22 cellular contexts compared by ENCODE assay signal in genomic region chr1:88140325-88140724, GRCh38.
"Had no signal": no experiment of that assay in that cellular context is flagged by ENCODE, and none has a peak within 500 bp of the region (broad histone marks: within the 10 kb centered on the region; RNA-seq: fewer than 3 reads in every experiment).

No MANE protein-coding gene starts in this region.

- ATAC-seq: K562, T-cell had no signal

- DNase-seq: Kasumi-1, MV-4-11, NCI-H1092, NCI-H1105 treated with DMSO at 0.1 percent for 48 hours, NCI-H1417 treated with DMSO at 0.1 percent for 48 hours, NCI-H146, NCI-H1694 treated with DMSO at 0.1 percent for 48 hours, NCI-H1930, NCI-H2081, NCI-H2107, NCI-H2227 treated with DMSO at 0.1 percent for 48 hours, NCI-H524, NCI-H526 treated with DMSO at 0.1 percent for 48 hours, NCI-H748 treated with DMSO at 0.1 percent for 48 hours, Right ventricle myocardium superior, RPMI8226, SIG-M5, T-cell had no signal

- H3K27ac ChIP-seq: KMS-11 had no signal

- H3K9ac ChIP-seq: KMS-11 had no signal

- FAIRE-seq: HTR-8/SVneo, K562, RCC 7860 had no signal

- H3K4me3 ChIP-seq: K562 had no signal

- H3K4me2 ChIP-seq: KMS-11 had no signal
